In genomic region chr3:108036984-108037741, GRCh38 we compare ENCODE assay signal across 9 cellular contexts.
DNase-seq lines count a peak whose midpoint lies in the region; ATAC-seq and TF ChIP-seq lines count a peak whose summit lies in the region.
"Had no signal": no experiment of that assay in that cellular context is flagged by ENCODE, and none has a peak within 500 bp of the region (broad histone marks: within the 10 kb centered on the region; RNA-seq: fewer than 3 reads in every experiment).

No MANE protein-coding gene starts in this region.

- no peak overlapping the region for H3K4me3 ChIP-seq in fibroblast of mammary gland (ENCODE audit: control insufficient read depth, low read depth, low read length)

- TF ChIP-seq CTCF in fibroblast of mammary gland (conservative IDR thresholded peaks at IDR 0.05; ENCODE audit: control insufficient read depth, insufficient read depth, low read depth, low read length) = no peak

- peak; percentile 70 for ATAC-seq in GM18909 (IDR thresholded peaks at IDR 0.05; ENCODE audit: poor library complexity, unreplicated experiment)
- ATAC-seq in HG03442 (IDR thresholded peaks at IDR 0.05; ENCODE audit: unreplicated experiment) = peak; percentile 68
- no peak for ATAC-seq in HG03025 (IDR thresholded peaks at IDR 0.05; ENCODE audit: low FRiP score, unreplicated experiment)

- DNase-seq in AG20443 (ENCODE audit: low spot score) = peak; percentile 68
- peak; percentile 58 for DNase-seq in fibroblast of mammary gland (ENCODE audit: low read depth)
- DNase-seq in NCI-H1105 treated with DMSO at 0.1 percent for 48 hours (lab: John Stamatoyannopoulos, UW) = no peak
- no peak for DNase-seq in SW 1271 (lab: John Stamatoyannopoulos, UW)
- no peak for DNase-seq in kidney glomerular epithelial cell (lab: John Stamatoyannopoulos, UW)
- DNase-seq: islet precursor cell had no signal

Comparison
In these comparisons a context has a peak if more than half of its experiments do, and no peak if none do; other contexts are left out.
1. DNase-seq: peak in AG20443 (single experiment) and fibroblast of mammary gland (single experiment); none in NCI-H1105 treated with DMSO at 0.1 percent for 48 hours (single experiment), SW 1271 (0 of 2) and kidney glomerular epithelial cell (single experiment).